24 cellular contexts compared by ENCODE assay signal in genomic region chr16:83224642-83225041, GRCh38.
"Had no signal": no experiment of that assay in that cellular context is flagged by ENCODE, and none has a peak within 500 bp of the region (broad histone marks: within the 10 kb centered on the region; RNA-seq: fewer than 3 reads in every experiment).

No MANE protein-coding gene starts in this region.

- H3K36me3 ChIP-seq: neural progenitor cell, ovary, right lobe of liver, sigmoid colon, stomach, thoracic aorta, thyroid gland, tibial nerve, upper lobe of left lung, vagina had no signal

- ATAC-seq: natural killer cell; psoas muscle; right lobe of liver; stimulated activated effector memory CD8-positive, alpha-beta T cell treated with anti-CD3 and anti-CD28 coated beads, Interleukin-12 subunit alpha, Interleukin-12 subunit beta, amount 100 ng/mL, for 72 hours; stimulated activated naive B cell treated with anti-CD40 and anti-IgM and Interleukin-4, amounts not matched to agents 10 μg/mL and 1 μg/mL and 100 μg/mL, for 72 hours had no signal

- H3K4me3 ChIP-seq: neural progenitor cell, ovary, psoas muscle, right lobe of liver, sigmoid colon, stomach, thoracic aorta, thyroid gland, tibial nerve, upper lobe of left lung, vagina had no signal

- H3K9me3 ChIP-seq: ovary, psoas muscle, right lobe of liver, sigmoid colon, stomach, thoracic aorta, thyroid gland, tibial nerve, upper lobe of left lung, vagina had no signal

- DNase-seq: natural killer cell; occipital lobe; ovary; posterior cingulate gyrus; psoas muscle; right lobe of liver; sigmoid colon; small intestine; stimulated activated CD4-positive, alpha-beta T cell treated with anti-CD3 and anti-CD28 coated beads, Interleukin-15, amount 100 ng/mL, for 24 hours; stimulated activated CD4-positive, alpha-beta T cell treated with anti-CD3 and anti-CD28 coated beads, Interleukin-2, amount 100 ng/mL, for 24 hours; stimulated activated CD4-positive, alpha-beta T cell treated with anti-CD3 and anti-CD28 coated beads, Interleukin-2, amount 100 ng/mL, for 48 hours; stimulated activated CD4-positive, alpha-beta T cell treated with anti-CD3 and anti-CD28 coated beads, Interleukin-4, amount 100 ng/mL, for 24 hours; stimulated activated naive B cell treated with anti-CD40 and anti-IgM and Interleukin-4, amounts not matched to agents 10 μg/mL and 1 μg/mL and 100 μg/mL, for 72 hours; stimulated activated naive CD4-positive, alpha-beta T cell treated with Interleukin-2 at 50 U/mL for 16 hours; stomach; thyroid gland; trophoblast cell; upper lobe of left lung had no signal

- H3K27me3 ChIP-seq: neural progenitor cell, ovary, right lobe of liver, sigmoid colon, thyroid gland, tibial nerve, upper lobe of left lung, vagina had no signal

- H3K27ac ChIP-seq: neural progenitor cell, ovary, parathyroid adenoma, psoas muscle, right lobe of liver, sigmoid colon, stomach, thoracic aorta, thyroid gland, tibial nerve, upper lobe of left lung, vagina had no signal

- H3K4me1 ChIP-seq: parathyroid adenoma, psoas muscle, right lobe of liver, sigmoid colon, stomach, thyroid gland, tibial nerve, upper lobe of left lung, vagina had no signal
